ENCODE assay signal across 3 cellular contexts in genomic region chr10:106679314-106679713, GRCh38.
"Had no signal": no experiment of that assay in that cellular context is flagged by ENCODE, and none has a peak within 500 bp of the region (broad histone marks: within the 10 kb centered on the region; RNA-seq: fewer than 3 reads in every experiment).

No MANE protein-coding gene starts in this region.

- DNase-seq: GDM1, GF-D8 had no signal

- ATAC-seq: GM12878 had no signal

- H3K4me3 ChIP-seq: GM12878 had no signal
